Comparison of ENCODE assay signal across 29 cellular contexts in the genomic region with DNA sequence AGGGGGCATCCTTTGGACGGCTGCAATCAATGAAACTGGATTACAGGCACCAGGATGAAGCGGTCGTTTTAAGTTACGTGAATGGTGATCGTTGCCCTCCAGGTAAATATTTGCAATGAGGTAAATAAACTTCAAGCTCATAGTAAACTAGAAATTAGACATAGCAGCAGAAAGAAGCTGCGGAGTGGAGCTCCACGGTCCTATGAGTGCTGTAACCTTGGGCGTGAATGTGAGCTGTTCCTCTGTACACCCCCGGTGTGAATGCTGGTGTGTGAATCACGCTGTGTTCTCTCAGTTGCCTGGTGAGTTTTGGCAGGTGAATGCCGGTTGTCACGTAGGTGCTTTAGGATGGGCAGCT. TPM values are rescaled to one million over a fixed set of nuclear protein-coding genes. Genes with fewer than 3 reads are reported as not detected.
"Had no signal": no experiment of that assay in that cellular context is flagged by ENCODE, and none has a peak within 500 bp of the region (broad histone marks: within the 10 kb centered on the region; RNA-seq: fewer than 3 reads in every experiment).

No MANE protein-coding gene starts in this region.

- H3K27ac Mint-ChIP-seq: activated B cell treated with CpG ODN at 0.5 μM for 24 hours; activated CD4-positive, alpha-beta memory T cell treated with anti-CD3 and anti-CD28 coated beads for 36 hours; activated CD4-positive, alpha-beta T cell treated with anti-CD3 and anti-CD28 coated beads for 36 hours; activated CD4-positive, alpha-beta T cell treated with anti-CD3 and anti-CD28 coated beads, Interleukin-2, amount 10 ng/mL, durations not matched to agents 24 days and 14 days; activated CD8-positive, alpha-beta memory T cell treated with anti-CD3 and anti-CD28 coated beads, Interleukin-2, amount 10 ng/mL, durations not matched to agents 7 days and 5 days; activated CD8-positive, alpha-beta T cell treated with anti-CD3 and anti-CD28 coated beads, Interleukin-2, amount 10 ng/mL, durations not matched to agents 7 days and 5 days; activated naive CD8-positive, alpha-beta T cell; activated T-helper 17 cell treated with anti-CD3 and anti-CD28 coated beads, Interleukin-2, amount 50 U/mL, for 72 hours; T-cell; T-helper 1 cell treated with Interleukin-12 subunit alpha and Interleukin-12 subunit beta and Interleukin-4 antibody, amounts not matched to agents 30 μg/mL and 1 μg/mL, for 36 hours; T-helper 2 cell treated with Interferon-gamma antibody and Interleukin-4, amounts not matched to agents 5 μg/mL and 100 μg/mL, for 36 hours had no signal

- ATAC-seq: activated CD4-positive, alpha-beta T cell treated with anti-CD3 and anti-CD28 coated beads for 36 hours; activated CD8-positive, alpha-beta memory T cell treated with anti-CD3 and anti-CD28 coated beads, Interleukin-2, amount 10 ng/mL, durations not matched to agents 7 days and 5 days; activated CD8-positive, alpha-beta T cell treated with anti-CD3 and anti-CD28 coated beads, Interleukin-2, amount 10 ng/mL, durations not matched to agents 7 days and 5 days; activated T-cell treated with anti-CD3 and anti-CD28 coated beads, Interleukin-2, amount 50 U/mL, for 4 hours; activated T-helper 17 cell treated with anti-CD3 and anti-CD28 coated beads, Interleukin-2, amount 50 U/mL, for 72 hours; T-cell had no signal

- DNase-seq: activated B cell treated with CpG ODN at 0.5 μM for 24 hours; activated CD4-positive, alpha-beta memory T cell treated with anti-CD3 and anti-CD28 coated beads for 36 hours; activated CD4-positive, alpha-beta T cell treated with anti-CD3 and anti-CD28 coated beads for 36 hours; activated CD4-positive, alpha-beta T cell treated with anti-CD3 and anti-CD28 coated beads, Interleukin-2, amount 10 ng/mL, durations not matched to agents 24 days and 14 days; activated CD4-positive, CD25-positive, alpha-beta regulatory T cell treated with anti-CD3 and anti-CD28 coated beads, Interleukin-2, amount 50 U/mL, for 72 hours; activated CD8-positive, alpha-beta memory T cell treated with anti-CD3 and anti-CD28 coated beads, Interleukin-2, amount 10 ng/mL, durations not matched to agents 7 days and 5 days; activated CD8-positive, alpha-beta memory T cell treated with anti-CD3 and anti-CD28 coated beads, Interleukin-2, amount 50 U/mL, for 4 hours; activated CD8-positive, alpha-beta T cell treated with anti-CD3 and anti-CD28 coated beads, Interleukin-2, amount 10 ng/mL, durations not matched to agents 7 days and 5 days; activated effector memory CD4-positive, alpha-beta T cell treated with Interleukin-2 at 50 U/mL for 16 hours; activated gamma-delta T cell treated with Interleukin-2 at 50 U/mL for 16 hours; activated naive CD4-positive, alpha-beta T cell treated with anti-CD3 and anti-CD28 coated beads, Interleukin-2, amount 50 U/mL, for 16 hours; activated naive CD4-positive, alpha-beta T cell treated with Interleukin-2 at 50 U/mL for 16 hours; activated T-cell treated with anti-CD3 and anti-CD28 coated beads, Interleukin-2, amount 50 U/mL, for 4 hours; amniotic stem cell; anterior cingulate cortex; brain microvascular endothelial cell; cortex of kidney; dermis blood vessel endothelial cell; effector CD4-positive, alpha-beta T cell; foreskin fibroblast; SW 1271; T-cell; T1000; WERI-Rb-1 had no signal

- H3K4me3 Mint-ChIP-seq: activated B cell treated with CpG ODN at 0.5 μM for 24 hours; activated CD4-positive, alpha-beta memory T cell treated with anti-CD3 and anti-CD28 coated beads for 36 hours; activated CD4-positive, alpha-beta T cell treated with anti-CD3 and anti-CD28 coated beads for 36 hours; activated CD4-positive, alpha-beta T cell treated with anti-CD3 and anti-CD28 coated beads, Interleukin-2, amount 10 ng/mL, durations not matched to agents 24 days and 14 days; activated CD8-positive, alpha-beta memory T cell treated with anti-CD3 and anti-CD28 coated beads, Interleukin-2, amount 10 ng/mL, durations not matched to agents 7 days and 5 days; activated CD8-positive, alpha-beta T cell treated with anti-CD3 and anti-CD28 coated beads, Interleukin-2, amount 10 ng/mL, durations not matched to agents 7 days and 5 days; activated naive CD8-positive, alpha-beta T cell; activated T-cell treated with anti-CD3 and anti-CD28 coated beads, Interleukin-2, amount 50 U/mL, for 4 hours; activated T-helper 17 cell treated with anti-CD3 and anti-CD28 coated beads, Interleukin-2, amount 50 U/mL, for 72 hours; T-cell; T-helper 1 cell treated with Interleukin-12 subunit alpha and Interleukin-12 subunit beta and Interleukin-4 antibody, amounts not matched to agents 30 μg/mL and 1 μg/mL, for 36 hours; T-helper 2 cell treated with Interferon-gamma antibody and Interleukin-4, amounts not matched to agents 5 μg/mL and 100 μg/mL, for 36 hours had no signal

- H3K27me3 Mint-ChIP-seq: activated B cell treated with CpG ODN at 0.5 μM for 24 hours; activated CD4-positive, alpha-beta memory T cell treated with anti-CD3 and anti-CD28 coated beads for 36 hours; activated CD4-positive, alpha-beta T cell treated with anti-CD3 and anti-CD28 coated beads for 36 hours; activated CD4-positive, alpha-beta T cell treated with anti-CD3 and anti-CD28 coated beads, Interleukin-2, amount 10 ng/mL, durations not matched to agents 24 days and 14 days; activated CD8-positive, alpha-beta memory T cell treated with anti-CD3 and anti-CD28 coated beads, Interleukin-2, amount 10 ng/mL, durations not matched to agents 7 days and 5 days; activated naive CD8-positive, alpha-beta T cell; activated T-helper 17 cell treated with anti-CD3 and anti-CD28 coated beads, Interleukin-2, amount 50 U/mL, for 72 hours; T-cell had no signal

- H3K27ac ChIP-seq: brain microvascular endothelial cell, WERI-Rb-1 had no signal

- H3K9me3 Mint-ChIP-seq: activated B cell treated with CpG ODN at 0.5 μM for 24 hours; activated CD4-positive, alpha-beta memory T cell treated with anti-CD3 and anti-CD28 coated beads for 36 hours; activated CD4-positive, alpha-beta T cell treated with anti-CD3 and anti-CD28 coated beads, Interleukin-2, amount 10 ng/mL, durations not matched to agents 24 days and 14 days; activated T-cell treated with anti-CD3 and anti-CD28 coated beads, Interleukin-2, amount 50 U/mL, for 4 hours; activated T-helper 17 cell treated with anti-CD3 and anti-CD28 coated beads, Interleukin-2, amount 50 U/mL, for 72 hours; T-cell; T-helper 1 cell treated with Interleukin-12 subunit alpha and Interleukin-12 subunit beta and Interleukin-4 antibody, amounts not matched to agents 30 μg/mL and 1 μg/mL, for 36 hours; T-helper 2 cell treated with Interferon-gamma antibody and Interleukin-4, amounts not matched to agents 5 μg/mL and 100 μg/mL, for 36 hours had no signal

- H3K27me3 ChIP-seq: brain microvascular endothelial cell had no signal

- H3K4me1 Mint-ChIP-seq: activated B cell treated with CpG ODN at 0.5 μM for 24 hours; activated T-helper 17 cell treated with anti-CD3 and anti-CD28 coated beads, Interleukin-2, amount 50 U/mL, for 72 hours; T-cell had no signal

RNA-seq across cellular contexts. Expression of a gene that starts 42.0 kb away (rescaled TPM):
- total RNA-seq: frontal cortex had no signal
